Comparison of ENCODE assay signal across 27 cellular contexts in the genomic region with DNA sequence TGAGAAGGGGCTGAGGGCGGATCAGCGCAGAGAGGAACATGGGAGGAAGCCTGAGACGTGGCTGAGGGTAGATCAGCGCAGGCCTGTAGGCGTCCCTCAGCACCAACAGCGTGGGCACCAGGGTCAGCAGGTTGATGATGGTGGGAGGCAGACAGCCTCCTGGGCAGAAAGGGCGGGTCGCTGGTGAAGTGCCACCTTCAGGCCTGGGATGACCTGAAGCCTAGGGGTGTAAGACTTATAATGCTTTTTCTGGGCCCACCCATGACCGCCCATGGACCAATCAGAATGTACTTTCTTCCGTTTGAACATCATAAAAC.
"Had no signal": no experiment of that assay in that cellular context is flagged by ENCODE, and none has a peak within 500 bp of the region (broad histone marks: within the 10 kb centered on the region; RNA-seq: fewer than 3 reads in every experiment).

No MANE protein-coding gene starts in this region.

- H3K27me3 Mint-ChIP-seq: effector memory CD8-positive, alpha-beta T cell; memory B cell; naive B cell; natural killer cell treated with Interleukin-12 subunit alpha and Interleukin-12 subunit beta and Interleukin-15 and Interleukin-18, amount 100 ng/mL, for 72 hours; stimulated activated memory B cell treated with anti-CD40 and anti-IgM and Interleukin-4, amounts not matched to agents 10 μg/mL and 1 μg/mL and 100 μg/mL, for 72 hours had no signal

- DNase-seq: cortex of kidney; effector memory CD8-positive, alpha-beta T cell; erythroblast; esophagus squamous epithelium; foreskin melanocyte; glutamatergic neuron; heart right ventricle; hippocampal formation; kidney glomerular epithelial cell; left colon; left ventricle myocardium superior; naive B cell; stimulated activated CD4-positive, alpha-beta T cell treated with anti-CD3 and anti-CD28 coated beads, Interleukin-2, amount 100 ng/mL, for 24 hours; stimulated activated CD4-positive, alpha-beta T cell treated with anti-CD3 and anti-CD28 coated beads, Interleukin-4, amount 100 ng/mL, for 24 hours; stimulated activated naive CD8-positive, alpha-beta T cell treated with anti-CD3 and anti-CD28 coated beads, Interleukin-15, Interleukin-2, amounts not matched to agents 100 U/mL and 50 U/mL, for 24 hours; substantia nigra; uterus had no signal

- H3K4me3 ChIP-seq: esophagus squamous epithelium, heart right ventricle, lung, prostate gland, right atrium auricular region, thoracic aorta, tibial nerve, upper lobe of left lung, uterus had no signal

- H3K36me3 Mint-ChIP-seq: memory B cell; naive B cell; natural killer cell treated with Interleukin-12 subunit alpha and Interleukin-12 subunit beta and Interleukin-15 and Interleukin-18, amount 100 ng/mL, for 72 hours; stimulated activated memory B cell treated with anti-CD40 and anti-IgM and Interleukin-4, amounts not matched to agents 10 μg/mL and 1 μg/mL and 100 μg/mL, for 72 hours had no signal

- H3K27me3 ChIP-seq: esophagus squamous epithelium, heart right ventricle, right atrium auricular region, tibial nerve, upper lobe of left lung, uterus had no signal

- H3K27ac Mint-ChIP-seq: effector memory CD8-positive, alpha-beta T cell; memory B cell; naive B cell; natural killer cell treated with Interleukin-12 subunit alpha and Interleukin-12 subunit beta and Interleukin-15 and Interleukin-18, amount 100 ng/mL, for 72 hours; stimulated activated memory B cell treated with anti-CD40 and anti-IgM and Interleukin-4, amounts not matched to agents 10 μg/mL and 1 μg/mL and 100 μg/mL, for 72 hours had no signal

- H3K36me3 ChIP-seq: esophagus squamous epithelium, heart right ventricle, prostate gland, right atrium auricular region, thoracic aorta, tibial nerve, upper lobe of left lung, uterus had no signal

- H3K4me1 ChIP-seq: esophagus squamous epithelium, heart right ventricle, prostate gland, right atrium auricular region, tibial nerve, upper lobe of left lung, uterus had no signal

- H3K4me3 Mint-ChIP-seq: effector memory CD8-positive, alpha-beta T cell; memory B cell; natural killer cell treated with Interleukin-12 subunit alpha and Interleukin-12 subunit beta and Interleukin-15 and Interleukin-18, amount 100 ng/mL, for 72 hours; neural crest cell; stimulated activated memory B cell treated with anti-CD40 and anti-IgM and Interleukin-4, amounts not matched to agents 10 μg/mL and 1 μg/mL and 100 μg/mL, for 72 hours had no signal

- H3K9me3 Mint-ChIP-seq: memory B cell; neural crest cell; stimulated activated memory B cell treated with anti-CD40 and anti-IgM and Interleukin-4, amounts not matched to agents 10 μg/mL and 1 μg/mL and 100 μg/mL, for 72 hours had no signal

- ATAC-seq: effector memory CD8-positive, alpha-beta T cell; left colon; left ventricle myocardium superior; stimulated activated memory B cell treated with anti-CD40 and anti-IgM and Interleukin-4, amounts not matched to agents 10 μg/mL and 1 μg/mL and 100 μg/mL, for 72 hours; stimulated activated naive CD8-positive, alpha-beta T cell treated with anti-CD3 and anti-CD28 coated beads, Interleukin-15, Interleukin-2, amounts not matched to agents 100 U/mL and 50 U/mL, for 24 hours had no signal

- H3K4me1 Mint-ChIP-seq: neural crest cell had no signal

- H3K9me3 ChIP-seq: prostate gland, right atrium auricular region, thoracic aorta, uterus had no signal

- H3K27ac ChIP-seq: esophagus squamous epithelium, heart right ventricle, prostate gland, right atrium auricular region, thoracic aorta, tibial nerve, upper lobe of left lung, uterus had no signal
